In the genomic region with DNA sequence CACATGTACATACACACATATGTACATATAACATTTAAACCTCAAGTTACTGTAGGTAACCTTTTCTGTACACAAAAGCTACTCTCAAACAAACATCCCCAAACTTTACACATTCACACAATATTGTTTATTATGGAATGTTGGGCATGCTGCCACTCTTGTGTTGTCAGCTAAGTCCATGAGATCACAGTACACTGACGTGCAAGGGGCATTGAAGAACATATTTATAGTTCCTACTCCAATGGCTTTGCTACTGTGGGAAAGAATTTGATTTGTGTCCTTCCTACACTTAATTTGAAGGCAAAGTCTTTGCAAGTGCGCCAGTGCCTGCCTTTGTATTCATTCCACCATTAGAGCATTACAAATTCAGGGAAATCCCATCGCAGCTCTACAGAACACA, we compare ENCODE assay signal across 14 cellular contexts. TPM values are rescaled to one million over a fixed set of nuclear protein-coding genes. Genes with fewer than 3 reads are reported as not detected.
DNase-seq lines count a peak whose midpoint lies in the region; ATAC-seq and TF ChIP-seq lines count a peak whose summit lies in the region.
"Had no signal": no experiment of that assay in that cellular context is flagged by ENCODE, and none has a peak within 500 bp of the region (broad histone marks: within the 10 kb centered on the region; RNA-seq: fewer than 3 reads in every experiment).

No MANE protein-coding gene starts in this region.

- H3K4me1 Mint-ChIP-seq in activated CD4-positive, alpha-beta memory T cell treated with anti-CD3 and anti-CD28 coated beads for 36 hours (ENCODE audit: low read depth), result no peaks in the 10 kb centered on the region
- H3K4me1 Mint-ChIP-seq: CD4-positive, alpha-beta memory T cell; IgD-negative memory B cell had no signal

- CTCF ChIA-PET in activated CD4-positive, alpha-beta memory T cell treated with anti-CD3 and anti-CD28 coated beads for 36 hours (lab: Charles Lee), result no interaction called here

- POLR2A ChIA-PET in activated CD4-positive, alpha-beta memory T cell treated with anti-CD3 and anti-CD28 coated beads for 36 hours (lab: Charles Lee), result no interaction called here

- no peaks in the 10 kb centered on the region for H3K36me3 Mint-ChIP-seq in activated CD4-positive, alpha-beta memory T cell treated with anti-CD3 and anti-CD28 coated beads for 36 hours
- H3K36me3 Mint-ChIP-seq: CD4-positive, alpha-beta memory T cell had no signal

- peaks cover 6% of the 10 kb centered on the region for H3K27me3 Mint-ChIP-seq in activated CD4-positive, alpha-beta memory T cell treated with anti-CD3 and anti-CD28 coated beads for 36 hours
- H3K27me3 Mint-ChIP-seq: CD4-positive, alpha-beta memory T cell; IgD-negative memory B cell had no signal

- DNase-seq in EH (ENCODE audit: low read depth) (peak; percentile 26), astrocyte of the hippocampus (ENCODE audit: low read depth, low spot score) (peak; percentile 24), fibroblast of peridontal ligament (ENCODE audit: extremely low read depth) (peak; percentile 0), retinal pigment epithelial cell (ENCODE audit: low read depth) (peak; percentile 5), GM13976 (ENCODE audit: low spot score) (no peak)
- DNase-seq in activated CD4-positive, alpha-beta memory T cell treated with anti-CD3 and anti-CD28 coated beads for 36 hours, result no peak
- DNase-seq: BE2C; CD4-positive, alpha-beta memory T cell; DMS79; EL had no signal

- ATAC-seq in HG03442 (IDR thresholded peaks at IDR 0.05; ENCODE audit: unreplicated experiment), result no peak
- ATAC-seq: HCT116 had no signal

- intact Hi-C loops in activated CD4-positive, alpha-beta memory T cell treated with anti-CD3 and anti-CD28 coated beads for 36 hours (cut with micrococcal nuclease), result no loop called here

- no peak overlapping the region for H3K4me3 ChIP-seq in retinal pigment epithelial cell (ENCODE audit: low read length)

- H3K9me3 Mint-ChIP-seq in activated CD4-positive, alpha-beta memory T cell treated with anti-CD3 and anti-CD28 coated beads for 36 hours, result no peaks in the 10 kb centered on the region

- in situ Hi-C loops in GM13976 (cut with MboI; ENCODE audit: low sequenced_read_pairs, unreplicated experiment), result no loop called here

- no peak overlapping the region for H3K27ac Mint-ChIP-seq in activated CD4-positive, alpha-beta memory T cell treated with anti-CD3 and anti-CD28 coated beads for 36 hours
- H3K27ac Mint-ChIP-seq: CD4-positive, alpha-beta memory T cell; IgD-negative memory B cell had no signal

- no peak overlapping the region for H3K4me3 Mint-ChIP-seq in activated CD4-positive, alpha-beta memory T cell treated with anti-CD3 and anti-CD28 coated beads for 36 hours
- H3K4me3 Mint-ChIP-seq: CD4-positive, alpha-beta memory T cell; IgD-negative memory B cell had no signal

- TF ChIP-seq CTCF in retinal pigment epithelial cell (conservative IDR thresholded peaks at IDR 0.05; ENCODE audit: low read depth, low read length) (no peak), GM13976 (IDR thresholded peaks at IDR 0.05; ENCODE audit: borderline replicate concordance, control extremely low read depth, extremely low read depth, insufficient read depth, missing control alignments) (no peak)

RNA-seq across cellular contexts. Expression of a gene that starts 45.4 kb away (rescaled TPM):
- not detected for total RNA-seq in activated CD4-positive, alpha-beta memory T cell treated with anti-CD3 and anti-CD28 coated beads for 36 hours
- total RNA-seq: CD4-positive, alpha-beta memory T cell; HT-29 had no signal

Comparison
In these comparisons a context has a peak if more than half of its experiments do, and no peak if none do; other contexts are left out.
1. DNase-seq: peak in EH (single experiment), astrocyte of the hippocampus (single experiment), fibroblast of peridontal ligament (single experiment) and retinal pigment epithelial cell (single experiment); none in activated CD4-positive, alpha-beta memory T cell treated with anti-CD3 and anti-CD28 coated beads for 36 hours (single experiment) and GM13976 (single experiment).